ENCODE assay signal across 1 cellular context in the genomic region with DNA sequence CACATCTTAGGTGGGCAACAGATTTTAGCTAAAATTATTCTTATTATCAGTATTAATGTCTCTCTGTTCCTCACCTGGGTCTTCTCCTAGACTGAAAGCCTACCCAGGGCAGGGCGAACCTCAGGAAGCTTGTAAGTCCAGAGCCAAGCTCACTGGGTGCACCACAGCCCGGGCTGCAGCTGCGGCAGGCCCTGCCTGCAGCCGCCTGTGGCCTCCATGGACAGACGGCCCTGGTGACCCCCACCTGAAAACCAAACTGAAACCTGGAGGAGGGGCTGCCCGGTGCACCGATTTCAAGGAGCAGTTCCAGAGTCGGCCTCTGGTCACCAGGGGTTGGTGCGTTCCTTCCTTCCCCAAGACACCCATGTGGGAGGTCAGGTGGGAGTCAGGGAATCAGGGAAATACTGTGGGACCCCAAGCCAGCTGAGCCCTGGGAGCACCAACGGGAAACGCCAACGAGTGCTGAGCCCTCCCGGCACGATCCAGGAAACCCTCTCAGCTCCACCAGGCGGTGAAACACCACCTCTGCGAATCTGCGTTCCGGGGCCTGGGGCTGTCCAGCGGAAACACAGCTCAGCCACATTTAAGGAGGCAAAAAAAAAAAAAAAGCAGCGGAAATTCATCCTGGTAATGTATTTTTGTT.
TF ChIP-seq lines count a peak whose summit lies in the region.

No MANE protein-coding gene starts in this region.

TF ChIP-seq in SK-N-SH treated with all-trans-retinoic acid at 6 μM for 48 hours, 23 proteins besides CTCF, POLR2A, EP300 and RAD21 (continued from another document):
- TF ChIP-seq, protein P1, sequence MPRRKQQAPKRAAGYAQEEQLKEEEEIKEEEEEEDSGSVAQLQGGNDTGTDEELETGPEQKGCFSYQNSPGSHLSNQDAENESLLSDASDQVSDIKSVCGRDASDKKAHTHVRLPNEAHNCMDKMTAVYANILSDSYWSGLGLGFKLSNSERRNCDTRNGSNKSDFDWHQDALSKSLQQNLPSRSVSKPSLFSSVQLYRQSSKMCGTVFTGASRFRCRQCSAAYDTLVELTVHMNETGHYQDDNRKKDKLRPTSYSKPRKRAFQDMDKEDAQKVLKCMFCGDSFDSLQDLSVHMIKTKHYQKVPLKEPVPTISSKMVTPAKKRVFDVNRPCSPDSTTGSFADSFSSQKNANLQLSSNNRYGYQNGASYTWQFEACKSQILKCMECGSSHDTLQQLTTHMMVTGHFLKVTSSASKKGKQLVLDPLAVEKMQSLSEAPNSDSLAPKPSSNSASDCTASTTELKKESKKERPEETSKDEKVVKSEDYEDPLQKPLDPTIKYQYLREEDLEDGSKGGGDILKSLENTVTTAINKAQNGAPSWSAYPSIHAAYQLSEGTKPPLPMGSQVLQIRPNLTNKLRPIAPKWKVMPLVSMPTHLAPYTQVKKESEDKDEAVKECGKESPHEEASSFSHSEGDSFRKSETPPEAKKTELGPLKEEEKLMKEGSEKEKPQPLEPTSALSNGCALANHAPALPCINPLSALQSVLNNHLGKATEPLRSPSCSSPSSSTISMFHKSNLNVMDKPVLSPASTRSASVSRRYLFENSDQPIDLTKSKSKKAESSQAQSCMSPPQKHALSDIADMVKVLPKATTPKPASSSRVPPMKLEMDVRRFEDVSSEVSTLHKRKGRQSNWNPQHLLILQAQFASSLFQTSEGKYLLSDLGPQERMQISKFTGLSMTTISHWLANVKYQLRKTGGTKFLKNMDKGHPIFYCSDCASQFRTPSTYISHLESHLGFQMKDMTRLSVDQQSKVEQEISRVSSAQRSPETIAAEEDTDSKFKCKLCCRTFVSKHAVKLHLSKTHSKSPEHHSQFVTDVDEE (CRISPR knock-in tag; IDR thresholded peaks at IDR 0.05): no peak
- TF ChIP-seq, protein P2, sequence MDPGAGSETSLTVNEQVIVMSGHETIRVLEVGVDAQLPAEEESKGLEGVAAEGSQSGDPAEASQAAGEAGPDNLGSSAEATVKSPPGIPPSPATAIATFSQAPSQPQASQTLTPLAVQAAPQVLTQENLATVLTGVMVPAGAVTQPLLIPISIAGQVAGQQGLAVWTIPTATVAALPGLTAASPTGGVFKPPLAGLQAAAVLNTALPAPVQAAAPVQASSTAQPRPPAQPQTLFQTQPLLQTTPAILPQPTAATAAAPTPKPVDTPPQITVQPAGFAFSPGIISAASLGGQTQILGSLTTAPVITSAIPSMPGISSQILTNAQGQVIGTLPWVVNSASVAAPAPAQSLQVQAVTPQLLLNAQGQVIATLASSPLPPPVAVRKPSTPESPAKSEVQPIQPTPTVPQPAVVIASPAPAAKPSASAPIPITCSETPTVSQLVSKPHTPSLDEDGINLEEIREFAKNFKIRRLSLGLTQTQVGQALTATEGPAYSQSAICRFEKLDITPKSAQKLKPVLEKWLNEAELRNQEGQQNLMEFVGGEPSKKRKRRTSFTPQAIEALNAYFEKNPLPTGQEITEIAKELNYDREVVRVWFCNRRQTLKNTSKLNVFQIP (CRISPR knock-in tag; IDR thresholded peaks at IDR 0.05; ENCODE audit: borderline replicate concordance, low read depth): no peak
- TF ChIP-seq TCF4 (CRISPR knock-in tag; IDR thresholded peaks at IDR 0.05; ENCODE audit: borderline replicate concordance): no peak
- no peak for TF ChIP-seq CSDC2 (CRISPR knock-in tag; IDR thresholded peaks at IDR 0.05)
- no peak for TF ChIP-seq OSR1 (CRISPR knock-in tag; IDR thresholded peaks at IDR 0.05)
- no peak for TF ChIP-seq PPARA (CRISPR knock-in tag; IDR thresholded peaks at IDR 0.05; ENCODE audit: borderline replicate concordance)
- TF ChIP-seq ZC3H10 (CRISPR knock-in tag; IDR thresholded peaks at IDR 0.05): no peak
- no peak for TF ChIP-seq BACH2 (CRISPR knock-in tag; IDR thresholded peaks at IDR 0.05; ENCODE audit: borderline replicate concordance)
- no peak for TF ChIP-seq TOX (CRISPR knock-in tag; IDR thresholded peaks at IDR 0.05; ENCODE audit: borderline replicate concordance)
- TF ChIP-seq, protein P3, sequence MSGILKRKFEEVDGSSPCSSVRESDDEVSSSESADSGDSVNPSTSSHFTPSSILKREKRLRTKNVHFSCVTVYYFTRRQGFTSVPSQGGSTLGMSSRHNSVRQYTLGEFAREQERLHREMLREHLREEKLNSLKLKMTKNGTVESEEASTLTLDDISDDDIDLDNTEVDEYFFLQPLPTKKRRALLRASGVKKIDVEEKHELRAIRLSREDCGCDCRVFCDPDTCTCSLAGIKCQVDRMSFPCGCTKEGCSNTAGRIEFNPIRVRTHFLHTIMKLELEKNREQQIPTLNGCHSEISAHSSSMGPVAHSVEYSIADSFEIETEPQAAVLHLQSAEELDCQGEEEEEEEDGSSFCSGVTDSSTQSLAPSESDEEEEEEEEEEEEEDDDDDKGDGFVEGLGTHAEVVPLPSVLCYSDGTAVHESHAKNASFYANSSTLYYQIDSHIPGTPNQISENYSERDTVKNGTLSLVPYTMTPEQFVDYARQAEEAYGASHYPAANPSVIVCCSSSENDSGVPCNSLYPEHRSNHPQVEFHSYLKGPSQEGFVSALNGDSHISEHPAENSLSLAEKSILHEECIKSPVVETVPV (CRISPR knock-in tag; IDR thresholded peaks at IDR 0.05): no peak
- TF ChIP-seq ZNF70 (CRISPR knock-in tag; IDR thresholded peaks at IDR 0.05): no peak
- TF ChIP-seq ESRRG (CRISPR knock-in tag; IDR thresholded peaks at IDR 0.05): no peak
